ENCODE assay signal across 19 cellular contexts in the genomic region with DNA sequence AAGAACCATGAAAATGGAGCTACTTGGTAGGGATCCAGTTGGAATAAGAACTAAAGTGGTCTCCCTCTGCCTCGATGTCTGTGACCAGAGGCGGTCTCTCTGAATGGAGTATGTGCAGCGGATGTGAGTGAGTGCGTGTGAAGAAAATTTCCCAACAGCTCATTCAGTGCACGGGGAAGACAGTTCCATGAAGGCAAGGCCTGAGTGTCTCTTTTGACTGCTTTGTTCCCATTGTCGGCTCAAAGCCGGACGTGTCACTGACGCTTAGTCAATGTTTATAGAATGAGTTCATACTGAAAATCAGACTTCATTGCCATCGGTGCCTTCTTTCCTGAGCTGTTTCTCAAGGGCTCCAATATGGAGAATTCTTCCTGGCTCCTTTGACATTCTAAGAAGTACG. TPM values are rescaled to one million over a fixed set of nuclear protein-coding genes. Genes with fewer than 3 reads are reported as not detected.
DNase-seq lines count a peak whose midpoint lies in the region; TF ChIP-seq lines count a peak whose summit lies in the region.
"Had no signal": no experiment of that assay in that cellular context is flagged by ENCODE, and none has a peak within 500 bp of the region (broad histone marks: within the 10 kb centered on the region; RNA-seq: fewer than 3 reads in every experiment).

No MANE protein-coding gene starts in this region.

- DNase-seq in right atrium auricular region (ENCODE audit: low spot score): no peak
- DNase-seq in cardiac septum (ENCODE audit: low spot score): no peak
- DNase-seq in T1000 (lab: John Stamatoyannopoulos, UW): peak; percentile 14
- peak; percentile 11 for DNase-seq in fibroblast of peridontal ligament (ENCODE audit: extremely low read depth)
- DNase-seq in tibial artery: no peak
- no peak for DNase-seq in cerebellum (ENCODE audit: low spot score)
- DNase-seq in posterior vena cava (ENCODE audit: low spot score): no peak
- DNase-seq in 8988T: no peak
- DNase-seq: ACHN; activated naive CD8-positive, alpha-beta T cell treated with anti-CD3 and anti-CD28 coated beads for 36 hours; activated T-cell treated with anti-CD3 and anti-CD28 coated beads, Interleukin-2, amount 50 U/mL, for 1 hour; DMS 273 treated with DMSO at 0.1 percent for 48 hours; Karpas-422; NCI-H524; RPMI8226; stimulated activated naive B cell treated with anti-CD40 and anti-IgM and Interleukin-4, amounts not matched to agents 10 μg/mL and 1 μg/mL and 100 μg/mL, for 72 hours; T-helper 2 cell had no signal

- H3K9me3 ChIP-seq in right atrium auricular region (no peaks in the 10 kb centered on the region), tibial artery (no peaks in the 10 kb centered on the region)

- H3K27ac ChIP-seq in right atrium auricular region (peak overlapping the region; percentile 49 to 53), tibial artery (peak overlapping the region; percentile 28 to 33)

- H3K4me1 ChIP-seq in right atrium auricular region: no peaks in the 10 kb centered on the region
- peaks cover 0 to 19% (median 8%) of the 10 kb centered on the region in 4 donors for H3K4me1 ChIP-seq in tibial artery

- intact Hi-C loops in cardiac septum (cut with DNase I): loop anchor here (5.0 kb wide), 1 partner anchor 46 kb away; no protein-coding TSS in a partner anchor
- intact Hi-C loops in tibial artery (cut with DNase I; ENCODE audit: low total_unique reads): no loop called here
- intact Hi-C loops in posterior vena cava (cut with DNase I): no loop called here

- H3K4me3 ChIP-seq in right atrium auricular region (no peak overlapping the region), tibial artery (no peak overlapping the region)
- H3K4me3 ChIP-seq: coronary artery, lung had no signal

- no peaks in the 10 kb centered on the region for H3K36me3 ChIP-seq in right atrium auricular region
- H3K36me3 ChIP-seq in tibial artery: no peaks in the 10 kb centered on the region

- TF ChIP-seq CTCF in right atrium auricular region (IDR thresholded peaks at IDR 0.05) (no peak), tibial artery (IDR thresholded peaks at IDR 0.05) (no peak)

- H3K27me3 ChIP-seq in right atrium auricular region: no peaks in the 10 kb centered on the region
- H3K27me3 ChIP-seq in tibial artery: no peaks in the 10 kb centered on the region

RNA-seq across cellular contexts. Expression of gene GRB10, which starts 55.3 kb away (rescaled TPM):
- total RNA-seq in right atrium auricular region (10 to 100 TPM; 36.5 to 39.0 TPM), cardiac septum (51.8 TPM), cerebellum (60.4 TPM), posterior vena cava (10 to 100 TPM; 45.4 to 52.6 TPM)

Comparison
In these comparisons a context has a peak if more than half of its experiments do, and no peak if none do; other contexts are left out.
1. DNase-seq: peak in T1000 (single experiment) and fibroblast of peridontal ligament (single experiment); none in right atrium auricular region (single experiment), cardiac septum (single experiment), tibial artery (0 of 2), cerebellum (single experiment), posterior vena cava (single experiment) and 8988T (single experiment).